1 cellular context compared by ENCODE assay signal in genomic region chr4:6322761-6323566, GRCh38.
TF ChIP-seq lines count a peak whose summit lies in the region.

No MANE protein-coding gene starts in this region.

TF ChIP-seq in HepG2, 621 proteins besides CTCF, POLR2A, EP300 and RAD21 (continued from another document and continues in another):
- TF ChIP-seq PATZ1 (CRISPR knock-in tag; IDR thresholded peaks at IDR 0.05) (peak; percentile 94), ZSCAN20 (CRISPR knock-in tag; IDR thresholded peaks at IDR 0.05; ENCODE audit: borderline replicate concordance) (no peak), ZNF749 (CRISPR knock-in tag; IDR thresholded peaks at IDR 0.05; ENCODE audit: borderline replicate concordance) (no peak), HES4 (CRISPR knock-in tag; IDR thresholded peaks at IDR 0.05; ENCODE audit: borderline replicate concordance) (no peak), HOXD1 (CRISPR knock-in tag; IDR thresholded peaks at IDR 0.05) (no peak; the same call in 1 of the 2 replicates), JARID2 (CRISPR knock-in tag; IDR thresholded peaks at IDR 0.05; ENCODE audit: insufficient replicate concordance) (no peak), BRD4 (CRISPR knock-in tag; IDR thresholded peaks at IDR 0.05) (no peak), SRSF9 (IDR thresholded peaks at IDR 0.05; ENCODE audit: borderline replicate concordance, insufficient read depth, low read depth, low read length, poor library complexity, severe bottlenecking) (no peak), ZNF609 (CRISPR knock-in tag; IDR thresholded peaks at IDR 0.05; ENCODE audit: borderline replicate concordance) (no peak), SP4 (CRISPR knock-in tag; IDR thresholded peaks at IDR 0.05) (no peak; the same call in 1 of the 2 replicates), FOXO1 (CRISPR knock-in tag; IDR thresholded peaks at IDR 0.05) (peak; percentile 37; the same call in 1 of the 2 replicates), ISX (CRISPR knock-in tag; conservative IDR thresholded peaks at IDR 0.05) (no peak), ZNF251 (CRISPR knock-in tag; IDR thresholded peaks at IDR 0.05) (no peak), JDP2 (CRISPR knock-in tag; IDR thresholded peaks at IDR 0.05; ENCODE audit: borderline replicate concordance) (no peak), NCOA1 (CRISPR knock-in tag; IDR thresholded peaks at IDR 0.05) (no peak), MEIS1 (CRISPR knock-in tag; IDR thresholded peaks at IDR 0.05; ENCODE audit: borderline replicate concordance) (no peak), ZNF563 (CRISPR knock-in tag; IDR thresholded peaks at IDR 0.05) (no peak), SP140L (CRISPR knock-in tag; IDR thresholded peaks at IDR 0.05; ENCODE audit: borderline replicate concordance) (no peak), ZNF367 (CRISPR knock-in tag; IDR thresholded peaks at IDR 0.05; ENCODE audit: borderline replicate concordance) (no peak), ZNF292 (CRISPR knock-in tag; IDR thresholded peaks at IDR 0.05; ENCODE audit: borderline replicate concordance, low read depth) (no peak; the same call in 1 of the 2 replicates), ZC3H13 (CRISPR knock-in tag; IDR thresholded peaks at IDR 0.05) (peak; percentile 83), ZNF282 (IDR thresholded peaks at IDR 0.05; ENCODE audit: partially characterized antibody) (no peak), ZNF484 (CRISPR knock-in tag; IDR thresholded peaks at IDR 0.05; ENCODE audit: borderline replicate concordance, low read depth) (no peak), USF2 (IDR thresholded peaks at IDR 0.05; ENCODE audit: low read depth, low read length) (no peak), USF2 (CRISPR knock-in tag; IDR thresholded peaks at IDR 0.05; ENCODE audit: borderline replicate concordance) (no peak), EZH2 (conservative IDR thresholded peaks at IDR 0.05; ENCODE audit: low read depth, low read length) (no peak), ZNF121 (CRISPR knock-in tag; IDR thresholded peaks at IDR 0.05) (peak; percentile 61), NBN (conservative IDR thresholded peaks at IDR 0.05) (no peak), ZNF503 (CRISPR knock-in tag; IDR thresholded peaks at IDR 0.05) (no peak), ZNF446 (CRISPR knock-in tag; IDR thresholded peaks at IDR 0.05) (no peak), AGO1 (IDR thresholded peaks at IDR 0.05; ENCODE audit: low read depth, low read length, poor library complexity, severe bottlenecking) (no peak), ZSCAN25 (CRISPR knock-in tag; IDR thresholded peaks at IDR 0.05) (no peak), CAMTA2 (CRISPR knock-in tag; IDR thresholded peaks at IDR 0.05; ENCODE audit: borderline replicate concordance) (no peak), ZBTB7B (CRISPR knock-in tag; IDR thresholded peaks at IDR 0.05) (no peak), NFE2L2 (IDR thresholded peaks at IDR 0.05; ENCODE audit: low read length) (no peak), CREB3 (CRISPR knock-in tag; IDR thresholded peaks at IDR 0.05) (no peak), STAG1 (CRISPR knock-in tag; IDR thresholded peaks at IDR 0.05) (no peak), ZNF782 (CRISPR knock-in tag; IDR thresholded peaks at IDR 0.05; ENCODE audit: borderline replicate concordance) (no peak), GFI1 (CRISPR knock-in tag; IDR thresholded peaks at IDR 0.05; ENCODE audit: borderline replicate concordance) (peak; percentile 68; the same call in 1 of the 2 replicates), KAT2B (IDR thresholded peaks at IDR 0.05; ENCODE audit: borderline replicate concordance, low read depth, low read length) (no peak), TEAD2 (CRISPR knock-in tag; IDR thresholded peaks at IDR 0.05) (no peak), CREM (IDR thresholded peaks at IDR 0.05) (peak; percentile 68; the same call in 1 of the 2 replicates), CREM (CRISPR knock-in tag; IDR thresholded peaks at IDR 0.05) (no peak), RAD51 (IDR thresholded peaks at IDR 0.05; ENCODE audit: borderline replicate concordance) (no peak), FOSL2 (CRISPR knock-in tag; IDR thresholded peaks at IDR 0.05) (peak; percentile 9; the same call in 1 of the 2 replicates), ZNF124 (CRISPR knock-in tag; IDR thresholded peaks at IDR 0.05) (no peak), NFKB2 (CRISPR knock-in tag; IDR thresholded peaks at IDR 0.05; ENCODE audit: borderline replicate concordance) (peak; percentile 4; the same call in 1 of the 2 replicates), ZFP37 (CRISPR knock-in tag; IDR thresholded peaks at IDR 0.05; ENCODE audit: borderline replicate concordance) (no peak), E2F5 (CRISPR knock-in tag; conservative IDR thresholded peaks at IDR 0.05) (no peak), HDAC1 (CRISPR knock-in tag; IDR thresholded peaks at IDR 0.05) (peak; percentile 31; the same call in 1 of the 2 replicates), DNMT1 (CRISPR knock-in tag; IDR thresholded peaks at IDR 0.05) (no peak), ZNF569 (CRISPR knock-in tag; IDR thresholded peaks at IDR 0.05; ENCODE audit: borderline replicate concordance) (no peak), ZIK1 (CRISPR knock-in tag; IDR thresholded peaks at IDR 0.05; ENCODE audit: borderline replicate concordance, low read depth) (no peak), SNAI1 (CRISPR knock-in tag; IDR thresholded peaks at IDR 0.05; ENCODE audit: borderline replicate concordance) (peak; percentile 74; the same call in 1 of the 2 replicates), ZNF672 (CRISPR knock-in tag; IDR thresholded peaks at IDR 0.05) (no peak), FLYWCH1 (CRISPR knock-in tag; IDR thresholded peaks at IDR 0.05) (no peak), ZNF570 (CRISPR knock-in tag; IDR thresholded peaks at IDR 0.05; ENCODE audit: borderline replicate concordance) (no peak), ZMAT3 (CRISPR knock-in tag; conservative IDR thresholded peaks at IDR 0.05) (0 out of 2 replicates have a peak, but pooled peaks have one; percentile 63), ZNF101 (CRISPR knock-in tag; IDR thresholded peaks at IDR 0.05; ENCODE audit: borderline replicate concordance, low read depth) (no peak), MXI1 (IDR thresholded peaks at IDR 0.05; ENCODE audit: borderline replicate concordance, low read depth, low read length) (no peak), HMGXB4 (CRISPR knock-in tag; IDR thresholded peaks at IDR 0.05; ENCODE audit: borderline replicate concordance in 1 of 2, low read depth in 1 of 2) (peak in 1 of 2 experiments; percentile 42; a peak in 2 of 4 replicates), ZNF383 (CRISPR knock-in tag; IDR thresholded peaks at IDR 0.05; ENCODE audit: borderline replicate concordance) (no peak), WIZ (CRISPR knock-in tag; IDR thresholded peaks at IDR 0.05) (no peak), ZNF430 (CRISPR knock-in tag; IDR thresholded peaks at IDR 0.05) (no peak), ZNF879 (CRISPR knock-in tag; IDR thresholded peaks at IDR 0.05) (no peak), ZNF143 (CRISPR knock-in tag; IDR thresholded peaks at IDR 0.05) (no peak), FOXK1 (CRISPR knock-in tag; IDR thresholded peaks at IDR 0.05; ENCODE audit: borderline replicate concordance, low read depth) (no peak)
